10 cellular contexts compared by ENCODE assay signal in the genomic region with DNA sequence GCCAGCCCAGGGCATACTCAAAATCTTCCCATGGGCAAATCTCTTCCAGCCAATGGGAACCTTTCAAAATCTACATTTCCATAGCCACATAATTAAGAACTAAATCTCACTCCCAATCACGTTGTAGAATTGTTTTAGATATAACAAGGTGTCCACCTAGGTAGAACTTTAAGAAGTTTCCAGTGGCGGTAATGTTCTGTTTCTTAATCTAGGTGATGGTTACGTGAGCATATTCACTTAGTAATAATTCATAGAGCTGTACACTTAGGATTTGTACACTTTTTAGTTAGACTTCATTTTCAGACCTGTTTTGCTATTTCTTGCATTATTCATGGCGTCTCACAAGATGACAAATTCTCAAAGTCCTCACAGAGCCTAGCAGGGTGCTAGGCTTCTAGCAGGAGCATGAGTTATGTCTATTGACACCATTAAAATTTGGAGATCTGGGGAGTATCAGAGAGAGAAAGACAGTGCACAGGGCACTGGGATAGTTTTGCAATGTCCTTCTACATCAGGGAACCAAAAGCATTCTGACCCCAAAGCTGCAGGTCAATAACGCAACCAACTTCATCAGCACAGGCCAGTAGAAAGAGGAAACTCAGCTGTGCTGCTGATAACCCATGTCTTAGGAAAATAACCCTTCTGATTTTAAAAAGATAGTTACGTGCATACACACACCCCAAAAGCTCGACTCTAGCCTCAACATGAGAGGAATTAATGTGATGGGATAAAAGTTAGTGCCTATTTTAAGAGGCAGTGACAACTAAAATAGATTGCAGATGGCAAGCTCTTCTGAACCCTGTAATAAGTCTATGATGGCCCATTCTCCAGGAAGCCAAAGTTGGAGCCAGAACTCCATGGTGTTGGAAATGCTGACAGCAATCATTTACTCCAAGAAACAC.
DNase-seq lines count a peak whose midpoint lies in the region; ATAC-seq and TF ChIP-seq lines count a peak whose summit lies in the region.
"Had no signal": no experiment of that assay in that cellular context is flagged by ENCODE, and none has a peak within 500 bp of the region (broad histone marks: within the 10 kb centered on the region; RNA-seq: fewer than 3 reads in every experiment).

No MANE protein-coding gene starts in this region.

- peaks cover 12% of the 10 kb centered on the region for H3K9me3 Mint-ChIP-seq in activated T-cell treated with anti-CD3 and anti-CD28 coated beads, Interleukin-2, amount 50 U/mL, for 24 hours
- peaks cover 4% of the 10 kb centered on the region for H3K9me3 Mint-ChIP-seq in activated T-cell treated with anti-CD3 and anti-CD28 coated beads, Interleukin-2, amount 50 U/mL, for 4 hours
- H3K9me3 Mint-ChIP-seq in activated B cell treated with CpG ODN at 0.5 μM for 24 hours (peaks cover 4% of the 10 kb centered on the region), MCF 10A (ENCODE audit: unreplicated experiment) (no peaks in the 10 kb centered on the region)

- H3K27me3 ChIP-seq in lower lobe of right lung (ENCODE audit: low read depth), result no peaks in the 10 kb centered on the region
- no peaks in the 10 kb centered on the region for H3K27me3 ChIP-seq in upper lobe of right lung

- H3K9me3 ChIP-seq in lower lobe of right lung (no peaks in the 10 kb centered on the region), upper lobe of right lung (no peaks in the 10 kb centered on the region)

- H3K4me3 ChIP-seq in lower lobe of right lung (no peak overlapping the region), upper lobe of right lung (no peak overlapping the region)
- H3K4me3 ChIP-seq: SK-N-MC had no signal

- H3K27me3 Mint-ChIP-seq in activated T-cell treated with anti-CD3 and anti-CD28 coated beads, Interleukin-2, amount 50 U/mL, for 24 hours, result no peaks in the 10 kb centered on the region
- no peaks in the 10 kb centered on the region for H3K27me3 Mint-ChIP-seq in activated T-cell treated with anti-CD3 and anti-CD28 coated beads, Interleukin-2, amount 50 U/mL, for 4 hours (ENCODE audit: low read depth)
- no peaks in the 10 kb centered on the region for H3K27me3 Mint-ChIP-seq in activated B cell treated with CpG ODN at 0.5 μM for 24 hours
- no peaks in the 10 kb centered on the region for H3K27me3 Mint-ChIP-seq in MCF 10A (ENCODE audit: insufficient read depth, unreplicated experiment)

- ATAC-seq in activated T-cell treated with anti-CD3 and anti-CD28 coated beads, Interleukin-2, amount 50 U/mL, for 4 hours, result no peak
- ATAC-seq in activated B cell treated with CpG ODN at 0.5 μM for 24 hours (ENCODE audit: low read depth) (no peak), lower lobe of right lung (peak; percentile 80 to 84), upper lobe of right lung (peak; percentile 89)

- no peak for DNase-seq in activated T-cell treated with anti-CD3 and anti-CD28 coated beads, Interleukin-2, amount 50 U/mL, for 24 hours
- DNase-seq in activated T-cell treated with anti-CD3 and anti-CD28 coated beads, Interleukin-2, amount 50 U/mL, for 4 hours, result no peak
- DNase-seq in activated B cell treated with CpG ODN at 0.5 μM for 24 hours (no peak), lower lobe of right lung (no peak), upper lobe of right lung (no peak), MCF 10A (ENCODE audit: unreplicated experiment) (no peak), GM19238 (ENCODE audit: insufficient read length, low spot score) (no peak), NCI-H2081 (lab: John Stamatoyannopoulos, UW) (no peak)
- DNase-seq: Karpas-422 had no signal

- TF ChIP-seq CTCF in activated B cell treated with CpG ODN at 0.5 μM for 24 hours (IDR thresholded peaks at IDR 0.05) (no peak), lower lobe of right lung (IDR thresholded peaks at IDR 0.05) (no peak), upper lobe of right lung (IDR thresholded peaks at IDR 0.05) (no peak), MCF 10A (IDR thresholded peaks at IDR 0.05; ENCODE audit: unreplicated experiment) (no peak)

- H3K27ac ChIP-seq in lower lobe of right lung, result peak overlapping the region; percentile 73
- H3K27ac ChIP-seq in upper lobe of right lung, result peak overlapping the region; percentile 48
- H3K27ac ChIP-seq: SK-N-MC had no signal

- H3K4me1 ChIP-seq in lower lobe of right lung (peaks cover 32% of the 10 kb centered on the region), upper lobe of right lung (peaks cover 30% of the 10 kb centered on the region)

- no TSS peak for BruUV-seq in MCF 10A (replicated peaks; lab: Mats Ljungman, UMichigan)

- H3K4me1 Mint-ChIP-seq in activated T-cell treated with anti-CD3 and anti-CD28 coated beads, Interleukin-2, amount 50 U/mL, for 24 hours (ENCODE audit: low read depth), result peaks cover 82% of the 10 kb centered on the region
- peaks cover 70% of the 10 kb centered on the region for H3K4me1 Mint-ChIP-seq in activated T-cell treated with anti-CD3 and anti-CD28 coated beads, Interleukin-2, amount 50 U/mL, for 4 hours (ENCODE audit: low read depth)
- peaks cover 75% of the 10 kb centered on the region for H3K4me1 Mint-ChIP-seq in activated B cell treated with CpG ODN at 0.5 μM for 24 hours
- peaks cover 34% of the 10 kb centered on the region for H3K4me1 Mint-ChIP-seq in MCF 10A (ENCODE audit: insufficient read depth, unreplicated experiment)

- CTCF ChIA-PET in activated B cell treated with CpG ODN at 0.5 μM for 24 hours (lab: Charles Lee), result no interaction called here
- CTCF ChIA-PET in MCF 10A (lab: Yijun Ruan, JAX), result no interaction called here

- peaks cover 36% of the 10 kb centered on the region for H3K36me3 Mint-ChIP-seq in activated T-cell treated with anti-CD3 and anti-CD28 coated beads, Interleukin-2, amount 50 U/mL, for 24 hours (ENCODE audit: low read depth)
- peaks cover 2% of the 10 kb centered on the region for H3K36me3 Mint-ChIP-seq in activated T-cell treated with anti-CD3 and anti-CD28 coated beads, Interleukin-2, amount 50 U/mL, for 4 hours (ENCODE audit: insufficient read depth)
- H3K36me3 Mint-ChIP-seq in activated B cell treated with CpG ODN at 0.5 μM for 24 hours (ENCODE audit: low read depth) (no peaks in the 10 kb centered on the region), MCF 10A (ENCODE audit: insufficient read depth, unreplicated experiment) (no peaks in the 10 kb centered on the region)

- no peaks in the 10 kb centered on the region for H3K36me3 ChIP-seq in lower lobe of right lung
- H3K36me3 ChIP-seq in upper lobe of right lung, result no peaks in the 10 kb centered on the region

- intact Hi-C loops in activated B cell treated with CpG ODN at 0.5 μM for 24 hours (cut with micrococcal nuclease), result loop anchor here (2.0 kb wide), 1 partner anchor 521 kb away; no protein-coding TSS in a partner anchor
- intact Hi-C loops in lower lobe of right lung (cut with DNase I), result no loop called here
- intact Hi-C loops in upper lobe of right lung (cut with DNase I), result no loop called here
- intact Hi-C loops in MCF 10A (cut with micrococcal nuclease), result no loop called here

- no peak overlapping the region for H3K4me3 Mint-ChIP-seq in activated T-cell treated with anti-CD3 and anti-CD28 coated beads, Interleukin-2, amount 50 U/mL, for 24 hours
- no peak overlapping the region for H3K4me3 Mint-ChIP-seq in activated T-cell treated with anti-CD3 and anti-CD28 coated beads, Interleukin-2, amount 50 U/mL, for 4 hours
- no peak overlapping the region for H3K4me3 Mint-ChIP-seq in activated B cell treated with CpG ODN at 0.5 μM for 24 hours
- H3K4me3 Mint-ChIP-seq in MCF 10A (ENCODE audit: unreplicated experiment), result no peak overlapping the region

- peak overlapping the region; percentile 78 for H3K27ac Mint-ChIP-seq in activated T-cell treated with anti-CD3 and anti-CD28 coated beads, Interleukin-2, amount 50 U/mL, for 24 hours
- H3K27ac Mint-ChIP-seq in activated B cell treated with CpG ODN at 0.5 μM for 24 hours (peak overlapping the region; percentile 95), MCF 10A (ENCODE audit: low read depth, unreplicated experiment) (no peak overlapping the region)

- POLR2A ChIA-PET in activated B cell treated with CpG ODN at 0.5 μM for 24 hours (lab: Charles Lee), result interaction anchor here (0.7 kb wide), 1 partner anchor 72 kb away, joined by 3 read pairs; no protein-coding TSS in a partner anchor
- POLR2A ChIA-PET in MCF 10A (lab: Yijun Ruan, JAX), result interaction anchor here (0.6 to 1.5 kb wide), 2 partner anchors 15 to 45 kb away, joined by 3 read pairs; no protein-coding TSS in a partner anchor

Comparison
In these comparisons a context has a peak if more than half of its experiments do, and no peak if none do; other contexts are left out.
1. ATAC-seq: peak in lower lobe of right lung (2 of 2) and upper lobe of right lung (single experiment); none in activated T-cell treated with anti-CD3 and anti-CD28 coated beads, Interleukin-2, amount 50 U/mL, for 4 hours (0 of 2) and activated B cell treated with CpG ODN at 0.5 μM for 24 hours (single experiment).